ENCODE assay signal across 9 cellular contexts in the genomic region with DNA sequence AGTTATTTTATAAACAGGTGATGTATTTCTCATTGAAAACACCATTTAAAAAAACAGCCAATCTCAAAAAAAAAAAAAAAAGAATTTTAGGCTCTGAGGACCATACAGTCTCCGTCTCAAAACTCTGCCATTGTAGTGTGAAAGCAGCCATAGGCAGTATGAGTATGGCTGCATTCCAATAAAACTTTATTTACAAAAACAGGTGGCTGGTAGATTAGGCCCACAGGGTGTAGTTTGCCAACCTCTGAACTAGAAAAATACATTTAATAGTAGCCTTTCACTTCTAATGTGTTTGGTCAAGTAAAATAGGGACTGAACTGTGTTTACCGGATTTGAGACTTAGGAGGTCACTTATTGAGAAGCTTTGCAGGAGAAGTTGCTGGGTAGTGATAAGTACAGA.
"Had no signal": no experiment of that assay in that cellular context is flagged by ENCODE, and none has a peak within 500 bp of the region (broad histone marks: within the 10 kb centered on the region; RNA-seq: fewer than 3 reads in every experiment).

No MANE protein-coding gene starts in this region.

- H3K4me2 ChIP-seq: KMS-11 had no signal

- H3K4me1 Mint-ChIP-seq: H9 had no signal

- H3K9ac ChIP-seq: GM23248, KMS-11 had no signal

- H3K4me3 ChIP-seq: GM23248 had no signal

- H3K4me3 Mint-ChIP-seq: H9 had no signal

- DNase-seq: GM23248, GOT3, H9, HCEC 1CT, IMR-90, Karpas-422, KBM-7 had no signal

- H2AFZ ChIP-seq: GM23248 had no signal

- H3K27ac ChIP-seq: GM23248, HL-60, KMS-11 had no signal

- H3K27ac Mint-ChIP-seq: H9 had no signal
